ENCODE assay signal across 13 cellular contexts in genomic region chr9:90778746-90779145, GRCh38. TPM values are rescaled to one million over a fixed set of nuclear protein-coding genes. Genes with fewer than 3 reads are reported as not detected.
"Had no signal": no experiment of that assay in that cellular context is flagged by ENCODE, and none has a peak within 500 bp of the region (broad histone marks: within the 10 kb centered on the region; RNA-seq: fewer than 3 reads in every experiment).

No MANE protein-coding gene starts in this region.

- H3K27me3 ChIP-seq: adrenal gland, cardiac muscle cell, tibial artery, uterus had no signal

- H3K9me3 ChIP-seq: adrenal gland, tibial artery, uterus had no signal

- FAIRE-seq: frontal cortex had no signal

- H3K4me3 ChIP-seq: adrenal gland, cardiac muscle cell, tibial artery, uterus had no signal

- H3K4me1 ChIP-seq: adrenal gland, tibial artery, uterus had no signal

- DNase-seq: activated CD4-positive, alpha-beta T cell treated with anti-CD3 and anti-CD28 coated beads for 36 hours; activated CD8-positive, alpha-beta T cell treated with anti-CD3 and anti-CD28 coated beads for 36 hours; activated effector memory CD4-positive, alpha-beta T cell treated with anti-CD3 and anti-CD28 coated beads, Interleukin-2, amount 50 U/mL, for 16 hours; activated T-cell treated with anti-CD3 and anti-CD28 coated beads, Interleukin-2, amount 50 U/mL, for 4 hours; adrenal gland; endodermal cell; occipital lobe; stimulated activated naive B cell treated with anti-CD40 and anti-IgM and Interleukin-4, amounts not matched to agents 10 μg/mL and 1 μg/mL and 100 μg/mL, for 72 hours; tibial artery; uterus had no signal

- ATAC-seq: activated CD4-positive, alpha-beta T cell treated with anti-CD3 and anti-CD28 coated beads for 36 hours; activated CD8-positive, alpha-beta T cell treated with anti-CD3 and anti-CD28 coated beads for 36 hours; activated T-cell treated with anti-CD3 and anti-CD28 coated beads, Interleukin-2, amount 50 U/mL, for 4 hours; natural killer cell treated with Interleukin-12 subunit alpha and Interleukin-12 subunit beta and Interleukin-15 and Interleukin-18, amount 100 ng/mL, for 72 hours; stimulated activated naive B cell treated with anti-CD40 and anti-IgM and Interleukin-4, amounts not matched to agents 10 μg/mL and 1 μg/mL and 100 μg/mL, for 72 hours had no signal

- H3K36me3 ChIP-seq: adrenal gland, cardiac muscle cell, tibial artery, uterus had no signal

- H3K27ac ChIP-seq: adrenal gland, cardiac muscle cell, tibial artery, uterus had no signal

RNA-seq across cellular contexts. Expression of gene SYK, which starts 22.9 kb away (rescaled TPM):
- total RNA-seq: cardiac muscle cell had no signal
